Comparison of ENCODE assay signal across 8 cellular contexts in genomic region chr2:238098854-238099708, GRCh38. TPM values are rescaled to one million over a fixed set of nuclear protein-coding genes. Genes with fewer than 3 reads are reported as not detected.
DNase-seq lines count a peak whose midpoint lies in the region; ATAC-seq and TF ChIP-seq lines count a peak whose summit lies in the region.

No MANE protein-coding gene starts in this region.

- peak; percentile 19 for ATAC-seq in memory B cell (ENCODE audit: low read depth)

- DNase-seq in Calu3 (no peak), H7 (peak; percentile 39), memory B cell (ENCODE audit: low spot score in 2 of 2) (peak in 1 of 2 donors; percentile 15), GDM1 (lab: John Stamatoyannopoulos, UW) (no peak), AML-193 (lab: John Stamatoyannopoulos, UW) (no peak), NOMO-1 treated with dmso at 0.1 percent for 144 hours (lab: John Stamatoyannopoulos, UW; ENCODE audit: unreplicated experiment) (no peak), HFFc6 (no peak)
- peak; percentile 53 for DNase-seq in activated CD8-positive, alpha-beta memory T cell treated with anti-CD3 and anti-CD28 coated beads for 24 hours

- H3K36me3 Mint-ChIP-seq in Calu3 (ENCODE audit: insufficient read depth, unreplicated experiment) (peaks cover 9% of the 10 kb centered on the region), memory B cell (no peaks in the 10 kb centered on the region), HFFc6 (ENCODE audit: low read depth) (no peaks in the 10 kb centered on the region)

- intact Hi-C loops in Calu3 (cut with micrococcal nuclease; ENCODE audit: unreplicated experiment), result no loop called here

- TSS peak; percentile 79 for BruUV-seq in Calu3 (replicated peaks; lab: Mats Ljungman, UMichigan)

- no peaks in the 10 kb centered on the region for H3K27me3 ChIP-seq in H7 (ENCODE audit: control insufficient read depth, insufficient read depth, low read length)

- no peaks in the 10 kb centered on the region for H3K9me3 Mint-ChIP-seq in Calu3 (ENCODE audit: low read depth, unreplicated experiment)
- H3K9me3 Mint-ChIP-seq in memory B cell, result no peaks in the 10 kb centered on the region
- H3K9me3 Mint-ChIP-seq in HFFc6, result no peaks in the 10 kb centered on the region

- no peaks in the 10 kb centered on the region for H3K4me1 Mint-ChIP-seq in Calu3 (ENCODE audit: low read depth, unreplicated experiment)
- peaks cover 13% of the 10 kb centered on the region for H3K4me1 Mint-ChIP-seq in memory B cell
- H3K4me1 Mint-ChIP-seq in HFFc6 (ENCODE audit: low read depth), result no peaks in the 10 kb centered on the region

- H3K27ac Mint-ChIP-seq in Calu3 (ENCODE audit: unreplicated experiment) (no peak overlapping the region), memory B cell (peak overlapping the region; percentile 58), HFFc6 (no peak overlapping the region)

- no peak for TF ChIP-seq CTCF in Calu3 (IDR thresholded peaks at IDR 0.05; ENCODE audit: unreplicated experiment)
- no peak for TF ChIP-seq CTCF in HFFc6 (IDR thresholded peaks at IDR 0.05)

- CTCF ChIA-PET in Calu3 (lab: Charles Lee), result interaction anchor here (1.0 kb wide), 1 partner anchor 39 kb away, joined by 3 read pairs; the partner anchor contains the start of gene SCLY

- H3K4me3 ChIP-seq in H7 (ENCODE audit: insufficient read depth, low read depth, low read length), result no peak overlapping the region

- no peaks in the 10 kb centered on the region; the same call in 1 of the 2 replicates for H3K36me3 ChIP-seq in H7 (replicated peaks; ENCODE audit: control insufficient read depth, insufficient read depth, low read length)

- H3K27me3 Mint-ChIP-seq in Calu3 (ENCODE audit: unreplicated experiment), result no peaks in the 10 kb centered on the region
- no peaks in the 10 kb centered on the region for H3K27me3 Mint-ChIP-seq in memory B cell
- H3K27me3 Mint-ChIP-seq in HFFc6 (ENCODE audit: insufficient read depth), result no peaks in the 10 kb centered on the region; the same call in 1 of the 2 replicates

- H3K4me3 Mint-ChIP-seq in Calu3 (ENCODE audit: low read depth, unreplicated experiment), result no peak overlapping the region
- H3K4me3 Mint-ChIP-seq in memory B cell, result peak overlapping the region; percentile 78
- no peak overlapping the region for H3K4me3 Mint-ChIP-seq in HFFc6

RNA-seq across cellular contexts. Expression of gene ESPNL, which starts 1.1 kb away (rescaled TPM):
- 0.19 and 0.61 TPM in 2 replicates for total RNA-seq in Calu3 (2022)
- 0.81 and 1.5 TPM in 2 replicates for total RNA-seq in H7 (2014; rRNA removed; shearing (Covaris generic))
- 1 to 10 TPM; 1.0 to 3.0 (median 2.6) TPM for total RNA-seq in HFFc6 (2021; fragmentation: NEBNext Ultra II Directional; extraction: Animal tissue kit (Norgen Biotek cat#: 25700))

RNA-seq across cellular contexts. Expression of gene SCLY, which starts 38.3 kb away (rescaled TPM):
- 37.5 and 38.2 TPM in 2 replicates for total RNA-seq in Calu3 (2022)
- total RNA-seq in H7 (2014; rRNA removed; shearing (Covaris generic)), result 50.6 and 53.0 TPM in 2 replicates
- 10 to 100 TPM; 11.3 to 16.4 (median 12.3) TPM for total RNA-seq in HFFc6 (2021; fragmentation: NEBNext Ultra II Directional; extraction: Animal tissue kit (Norgen Biotek cat#: 25700))

RNA-seq across cellular contexts. Expression of gene KLHL30, which starts 39.4 kb away (rescaled TPM):
- 0.64 and 1.3 TPM in 2 replicates for total RNA-seq in Calu3 (2022)
- total RNA-seq in H7 (2014; rRNA removed; shearing (Covaris generic)), result 0.04 and 0.10 TPM in 2 replicates
- under 1 TPM in 4 of 6 experiments, not detected in 2; 0.05 to 0.14 (median 0.12) TPM for total RNA-seq in HFFc6 (2021; fragmentation: NEBNext Ultra II Directional; extraction: Animal tissue kit (Norgen Biotek cat#: 25700))

RNA-seq across cellular contexts. Expression of gene ERFE, which starts 59.7 kb away (rescaled TPM):
- 2.4 and 4.0 TPM in 2 replicates for total RNA-seq in Calu3 (2022)
- total RNA-seq in H7 (2014; rRNA removed; shearing (Covaris generic)), result 8.8 and 11.2 TPM in 2 replicates
- under 1 TPM in 5 of 6 experiments, not detected in 1; 0.19 to 0.46 (median 0.41) TPM for total RNA-seq in HFFc6 (2021; fragmentation: NEBNext Ultra II Directional; extraction: Animal tissue kit (Norgen Biotek cat#: 25700))

Comparison
In these comparisons a context has a peak if more than half of its experiments do, and no peak if none do; other contexts are left out.
1. DNase-seq: peak in H7 (single experiment) and activated CD8-positive, alpha-beta memory T cell treated with anti-CD3 and anti-CD28 coated beads for 24 hours (single experiment); none in Calu3 (single experiment), GDM1 (single experiment), AML-193 (0 of 2), NOMO-1 treated with dmso at 0.1 percent for 144 hours (single experiment) and HFFc6 (single experiment).